ENCODE assay signal across 21 cellular contexts in genomic region chr5:99586878-99587277, GRCh38.
"Had no signal": no experiment of that assay in that cellular context is flagged by ENCODE, and none has a peak within 500 bp of the region (broad histone marks: within the 10 kb centered on the region; RNA-seq: fewer than 3 reads in every experiment).

No MANE protein-coding gene starts in this region.

- H3K36me3 ChIP-seq: esophagus muscularis mucosa, gastroesophageal sphincter, ovary, right atrium auricular region, sigmoid colon, tibial nerve had no signal

- ATAC-seq: gastroesophageal sphincter; left lobe of liver; natural killer cell; stimulated activated naive B cell treated with anti-CD40 and anti-IgM and Interleukin-4, amounts not matched to agents 10 μg/mL and 1 μg/mL and 100 μg/mL, for 72 hours; stimulated activated naive CD8-positive, alpha-beta T cell treated with anti-CD3 and anti-CD28 coated beads, Interleukin-15, amount 100 ng/mL, for 72 hours had no signal

- H3K4me1 Mint-ChIP-seq: mesothelial cell of epicardium; natural killer cell; stimulated activated naive B cell treated with anti-CD40 and anti-IgM and Interleukin-4, amounts not matched to agents 10 μg/mL and 1 μg/mL and 100 μg/mL, for 72 hours; stimulated activated naive CD8-positive, alpha-beta T cell treated with anti-CD3 and anti-CD28 coated beads, Interleukin-15, amount 100 ng/mL, for 72 hours had no signal

- H3K9me3 ChIP-seq: esophagus muscularis mucosa, gastroesophageal sphincter, ovary, right atrium auricular region, sigmoid colon, testis, tibial nerve had no signal

- H3K27ac ChIP-seq: epithelial cell of prostate, esophagus muscularis mucosa, gastroesophageal sphincter, ovary, right atrium auricular region, sigmoid colon, skin epidermis, testis, tibial nerve had no signal

- H3K36me3 Mint-ChIP-seq: mesothelial cell of epicardium; natural killer cell; stimulated activated naive B cell treated with anti-CD40 and anti-IgM and Interleukin-4, amounts not matched to agents 10 μg/mL and 1 μg/mL and 100 μg/mL, for 72 hours had no signal

- H3K27ac Mint-ChIP-seq: mesothelial cell of epicardium; natural killer cell; stimulated activated naive B cell treated with anti-CD40 and anti-IgM and Interleukin-4, amounts not matched to agents 10 μg/mL and 1 μg/mL and 100 μg/mL, for 72 hours had no signal

- H3K4me3 Mint-ChIP-seq: mesothelial cell of epicardium; natural killer cell; neural crest cell; stimulated activated naive B cell treated with anti-CD40 and anti-IgM and Interleukin-4, amounts not matched to agents 10 μg/mL and 1 μg/mL and 100 μg/mL, for 72 hours; stimulated activated naive CD8-positive, alpha-beta T cell treated with anti-CD3 and anti-CD28 coated beads, Interleukin-15, amount 100 ng/mL, for 72 hours had no signal

- DNase-seq: effector memory CD4-positive, alpha-beta T cell; foreskin fibroblast; glutamatergic neuron; islet precursor cell; natural killer cell; ovary; sigmoid colon; stimulated activated CD4-positive, alpha-beta T cell treated with anti-CD3 and anti-CD28 coated beads, Interleukin-2, amount 100 ng/mL, for 24 hours; stimulated activated CD4-positive, alpha-beta T cell treated with anti-CD3 and anti-CD28 coated beads, Interleukin-4, amount 100 ng/mL, for 4 hours; stimulated activated naive B cell treated with anti-CD40 and anti-IgM and Interleukin-4, amounts not matched to agents 10 μg/mL and 1 μg/mL and 100 μg/mL, for 72 hours; stimulated activated naive CD8-positive, alpha-beta T cell treated with anti-CD3 and anti-CD28 coated beads, Interleukin-15, amount 100 ng/mL, for 72 hours; testis had no signal

- H3K4me3 ChIP-seq: esophagus muscularis mucosa, gastroesophageal sphincter, ovary, right atrium auricular region, sigmoid colon, skin epidermis, testis, tibial nerve had no signal

- H3K27me3 Mint-ChIP-seq: stimulated activated naive B cell treated with anti-CD40 and anti-IgM and Interleukin-4, amounts not matched to agents 10 μg/mL and 1 μg/mL and 100 μg/mL, for 72 hours; stimulated activated naive CD8-positive, alpha-beta T cell treated with anti-CD3 and anti-CD28 coated beads, Interleukin-15, amount 100 ng/mL, for 72 hours had no signal

- H3K27me3 ChIP-seq: esophagus muscularis mucosa, gastroesophageal sphincter, ovary, right atrium auricular region, sigmoid colon, testis, tibial nerve had no signal

- H3K4me1 ChIP-seq: esophagus muscularis mucosa, gastroesophageal sphincter, right atrium auricular region, sigmoid colon, testis, tibial nerve had no signal

- H3K9me3 Mint-ChIP-seq: mesothelial cell of epicardium; neural crest cell; stimulated activated naive CD8-positive, alpha-beta T cell treated with anti-CD3 and anti-CD28 coated beads, Interleukin-15, amount 100 ng/mL, for 72 hours had no signal
